17 cellular contexts compared by ENCODE assay signal in genomic region chr2:25816249-25816648, GRCh38.
"Had no signal": no experiment of that assay in that cellular context is flagged by ENCODE, and none has a peak within 500 bp of the region (broad histone marks: within the 10 kb centered on the region; RNA-seq: fewer than 3 reads in every experiment).

No MANE protein-coding gene starts in this region.

- ATAC-seq: body of pancreas, gastroesophageal sphincter, left ventricle myocardium superior, sciatic nerve had no signal

- H3K27ac ChIP-seq: body of pancreas, epithelial cell of prostate, gastroesophageal sphincter, hepatocyte, SK-N-MC, stomach, thoracic aorta had no signal

- H3K27me3 ChIP-seq: body of pancreas, gastroesophageal sphincter, hepatocyte, stomach had no signal

- H3K4me3 ChIP-seq: body of pancreas, gastroesophageal sphincter, hepatocyte, SK-N-MC, stomach, thoracic aorta had no signal

- H3K36me3 ChIP-seq: gastroesophageal sphincter, stomach, thoracic aorta had no signal

- H3K9me3 ChIP-seq: body of pancreas, gastroesophageal sphincter, stomach, thoracic aorta had no signal

- H3K4me1 ChIP-seq: body of pancreas, gastroesophageal sphincter had no signal

- DNase-seq: activated gamma-delta T cell treated with Interleukin-2 at 50 U/mL for 16 hours; activated T-cell treated with anti-CD3 and anti-CD28 coated beads for 4 hours; amniotic stem cell; body of pancreas; central memory CD4-positive, alpha-beta T cell; cortex of kidney; effector CD8-positive, alpha-beta T cell; left ventricle myocardium superior; mesenchymal stem cell; stimulated activated CD4-positive, alpha-beta T cell treated with anti-CD3 and anti-CD28 coated beads, Interleukin-12 subunit alpha, Interleukin-12 subunit beta, amount 100 ng/mL, for 4 hours; stomach had no signal
